ENCODE assay signal across 15 cellular contexts in the genomic region with DNA sequence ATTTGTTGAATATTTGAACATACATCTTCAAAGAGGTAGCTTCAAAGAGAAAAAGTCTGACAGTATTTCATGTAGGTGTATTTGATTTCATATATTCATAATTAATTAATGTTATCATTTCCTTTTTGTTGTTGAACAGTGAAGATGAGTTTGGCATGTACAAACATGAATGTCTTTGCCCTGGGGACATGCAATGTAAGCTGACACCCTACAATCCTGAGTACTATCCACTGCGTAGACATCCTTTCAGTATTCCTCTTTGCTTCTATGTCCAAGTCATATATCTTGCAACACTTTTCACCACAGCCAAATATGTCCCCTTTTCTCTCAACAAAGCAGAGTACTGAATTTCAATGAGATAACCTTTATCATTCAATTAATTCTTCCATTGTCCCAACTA.
"Had no signal": no experiment of that assay in that cellular context is flagged by ENCODE, and none has a peak within 500 bp of the region (broad histone marks: within the 10 kb centered on the region; RNA-seq: fewer than 3 reads in every experiment).

No MANE protein-coding gene starts in this region.

- H3K4me3 ChIP-seq: left ventricle myocardium inferior, smooth muscle cell had no signal

- H3K9me3 ChIP-seq: left ventricle myocardium inferior had no signal

- ATAC-seq: activated CD8-positive, alpha-beta memory T cell treated with anti-CD3 and anti-CD28 coated beads, Interleukin-2, amount 10 ng/mL, durations not matched to agents 7 days and 5 days; esophagus mucosa; natural killer cell treated with Interleukin-12 subunit alpha and Interleukin-12 subunit beta and Interleukin-15 and Interleukin-18, amount 100 ng/mL, for 72 hours; right cardiac atrium had no signal

- H3K36me3 ChIP-seq: left ventricle myocardium inferior had no signal

- H3K27ac ChIP-seq: left ventricle myocardium inferior had no signal

- H3K4me1 ChIP-seq: left ventricle myocardium inferior had no signal

- DNase-seq: activated CD4-positive, alpha-beta T cell treated with anti-CD3 and anti-CD28 coated beads, Interleukin-2, amount 50 U/mL, for 48 hours; activated CD4-positive, CD25-positive, alpha-beta regulatory T cell treated with anti-CD3 and anti-CD28 coated beads, Interleukin-2, amount 50 U/mL, for 72 hours; activated CD8-positive, alpha-beta memory T cell treated with anti-CD3 and anti-CD28 coated beads, Interleukin-2, amount 10 ng/mL, durations not matched to agents 7 days and 5 days; activated effector memory CD4-positive, alpha-beta T cell treated with Interleukin-2 at 50 U/mL for 16 hours; activated T-cell treated with anti-CD3 and anti-CD28 coated beads, Interleukin-2, amount 50 U/mL, for 24 hours; amygdala; endodermal cell; immature natural killer cell; left ventricle myocardium inferior; mesenchymal stem cell; nucleus accumbens; right cardiac atrium had no signal
